21 cellular contexts compared by ENCODE assay signal in the genomic region with DNA sequence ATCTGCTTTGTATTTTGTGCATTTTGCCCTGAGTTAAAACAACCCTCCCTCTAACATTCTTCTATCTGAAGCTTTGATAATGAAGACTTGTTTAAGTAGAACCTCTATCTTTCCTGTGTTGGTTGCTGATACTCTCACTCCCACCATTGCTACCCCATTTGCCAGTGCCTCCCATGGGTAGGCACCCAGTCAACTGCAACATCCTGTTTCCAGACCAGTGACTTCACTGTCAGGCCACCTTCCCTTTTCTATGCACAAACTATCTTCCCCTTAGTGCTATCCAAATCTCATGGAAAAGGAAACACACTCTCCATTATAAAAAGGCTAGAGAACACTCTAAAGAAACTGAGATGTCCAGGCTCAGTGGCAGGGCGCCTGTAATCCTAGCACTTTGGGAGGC. TPM values are rescaled to one million over a fixed set of nuclear protein-coding genes. Genes with fewer than 3 reads are reported as not detected.
A peak's percentile ranks its signal among the peaks of the same experiment; 100 is the strongest.
DNase-seq lines count a peak whose midpoint lies in the region; ATAC-seq, FAIRE-seq and TF ChIP-seq lines count a peak whose summit lies in the region.
"Had no signal": no experiment of that assay in that cellular context is flagged by ENCODE, and none has a peak within 500 bp of the region (broad histone marks: within the 10 kb centered on the region; RNA-seq: fewer than 3 reads in every experiment).

No MANE protein-coding gene starts in this region.

- 64 to 93% (median 77%) methylated on average over 1 of the region's 1 CpG for WGBS in spleen, 5 donors
- WGBS in heart left ventricle, 4 donors = 71 to 87% (median 78%) methylated on average over 1 of the region's 1 CpG

- TF ChIP-seq CTCF in spleen (IDR thresholded peaks at IDR 0.05 in 8 of 11, conservative IDR thresholded peaks at IDR 0.05 in 3 of 11) = no peak
- no peak for TF ChIP-seq CTCF in heart left ventricle (IDR thresholded peaks at IDR 0.05)

- H3K27ac Mint-ChIP-seq in activated T-cell treated with anti-CD3 and anti-CD28 coated beads, Interleukin-2, amount 50 U/mL, for 24 hours = peak overlapping the region; percentile 57
- peak overlapping the region; percentile 58 for H3K27ac Mint-ChIP-seq in activated CD4-positive, alpha-beta memory T cell treated with anti-CD3 and anti-CD28 coated beads for 36 hours

- no peak overlapping the region for H3K4me3 ChIP-seq in spleen
- H3K4me3 ChIP-seq in heart left ventricle = no peak overlapping the region
- H3K4me3 ChIP-seq: dorsolateral prefrontal cortex, esophagus squamous epithelium, heart right ventricle, upper lobe of right lung had no signal

- no peaks in the 10 kb centered on the region for H3K27me3 Mint-ChIP-seq in activated T-cell treated with anti-CD3 and anti-CD28 coated beads, Interleukin-2, amount 50 U/mL, for 24 hours
- no peaks in the 10 kb centered on the region for H3K27me3 Mint-ChIP-seq in activated T-cell treated with anti-CD3 and anti-CD28 coated beads, Interleukin-2, amount 50 U/mL, for 4 hours (ENCODE audit: low read depth)
- H3K27me3 Mint-ChIP-seq in activated CD4-positive, alpha-beta memory T cell treated with anti-CD3 and anti-CD28 coated beads for 36 hours = no peaks in the 10 kb centered on the region

- DNase-seq in activated T-cell treated with anti-CD3 and anti-CD28 coated beads, Interleukin-2, amount 50 U/mL, for 24 hours = no peak
- no peak for DNase-seq in activated T-cell treated with anti-CD3 and anti-CD28 coated beads, Interleukin-2, amount 50 U/mL, for 4 hours
- DNase-seq in GM19239 (ENCODE audit: insufficient read length, low spot score) = no peak
- DNase-seq in activated CD4-positive, alpha-beta memory T cell treated with anti-CD3 and anti-CD28 coated beads for 36 hours = no peak
- DNase-seq in spleen = no peak
- DNase-seq in NOMO-1 treated with dmso at 0.1 percent for 144 hours (lab: John Stamatoyannopoulos, UW; ENCODE audit: unreplicated experiment) = no peak
- DNase-seq in heart left ventricle = no peak
- DNase-seq in stimulated activated CD4-positive, alpha-beta T cell treated with anti-CD3 and anti-CD28 coated beads, Interleukin-2, amount 100 ng/mL, for 24 hours = no peak
- DNase-seq: activated CD4-positive, alpha-beta T cell treated with anti-CD3 and anti-CD28 coated beads, Interleukin-2, amount 50 U/mL, for 48 hours; activated effector memory CD4-positive, alpha-beta T cell treated with anti-CD3 and anti-CD28 coated beads, Interleukin-2, amount 50 U/mL, for 16 hours; brain microvascular endothelial cell; dorsolateral prefrontal cortex; esophagus squamous epithelium; heart right ventricle; NCI-H187 treated with DMSO at 0.1 percent for 48 hours; NCI-H446 treated with DMSO at 0.1 percent for 48 hours; SIG-M5; upper lobe of right lung had no signal

- H3K4me1 ChIP-seq in spleen = peaks cover 12 to 50% (median 23%) of the 10 kb centered on the region in 6 donors
- peaks cover 0 to 14% (median 9%) of the 10 kb centered on the region in 12 donors for H3K4me1 ChIP-seq in heart left ventricle

- H3K9me3 Mint-ChIP-seq in activated T-cell treated with anti-CD3 and anti-CD28 coated beads, Interleukin-2, amount 50 U/mL, for 24 hours = no peaks in the 10 kb centered on the region
- H3K9me3 Mint-ChIP-seq in activated T-cell treated with anti-CD3 and anti-CD28 coated beads, Interleukin-2, amount 50 U/mL, for 4 hours = no peaks in the 10 kb centered on the region
- no peaks in the 10 kb centered on the region for H3K9me3 Mint-ChIP-seq in activated CD4-positive, alpha-beta memory T cell treated with anti-CD3 and anti-CD28 coated beads for 36 hours

- no peak for ATAC-seq in activated T-cell treated with anti-CD3 and anti-CD28 coated beads, Interleukin-2, amount 50 U/mL, for 4 hours
- ATAC-seq in heart left ventricle = no peak
- ATAC-seq: heart right ventricle, sciatic nerve, upper lobe of right lung had no signal

- POLR2A ChIA-PET in activated CD4-positive, alpha-beta memory T cell treated with anti-CD3 and anti-CD28 coated beads for 36 hours (lab: Charles Lee) = no interaction called here

- H3K9me3 ChIP-seq in spleen = no peaks in the 10 kb centered on the region
- no peaks in the 10 kb centered on the region for H3K9me3 ChIP-seq in heart left ventricle
- H3K9me3 ChIP-seq: esophagus squamous epithelium, heart right ventricle, neutrophil, upper lobe of right lung had no signal

- peaks cover 39% of the 10 kb centered on the region for H3K4me1 Mint-ChIP-seq in activated T-cell treated with anti-CD3 and anti-CD28 coated beads, Interleukin-2, amount 50 U/mL, for 24 hours (ENCODE audit: low read depth)
- H3K4me1 Mint-ChIP-seq in activated T-cell treated with anti-CD3 and anti-CD28 coated beads, Interleukin-2, amount 50 U/mL, for 4 hours (ENCODE audit: low read depth) = peaks cover 26% of the 10 kb centered on the region
- H3K4me1 Mint-ChIP-seq in activated CD4-positive, alpha-beta memory T cell treated with anti-CD3 and anti-CD28 coated beads for 36 hours (ENCODE audit: low read depth) = peaks cover 36% of the 10 kb centered on the region

- no peak overlapping the region for H3K4me3 Mint-ChIP-seq in activated T-cell treated with anti-CD3 and anti-CD28 coated beads, Interleukin-2, amount 50 U/mL, for 24 hours
- no peak overlapping the region for H3K4me3 Mint-ChIP-seq in activated T-cell treated with anti-CD3 and anti-CD28 coated beads, Interleukin-2, amount 50 U/mL, for 4 hours
- no peak overlapping the region for H3K4me3 Mint-ChIP-seq in activated CD4-positive, alpha-beta memory T cell treated with anti-CD3 and anti-CD28 coated beads for 36 hours

- intact Hi-C loops in activated CD4-positive, alpha-beta memory T cell treated with anti-CD3 and anti-CD28 coated beads for 36 hours (cut with micrococcal nuclease) = loop anchor here (2.0 kb wide), 1 partner anchor 16 kb away; no protein-coding TSS in a partner anchor
- intact Hi-C loops in spleen (cut with DNase I; ENCODE audit: low total_unique reads) = no loop called here
- intact Hi-C loops in heart left ventricle (cut with DNase I) = loop anchor here in 4 of 10 donors (10.0 kb wide), 3 partner anchors 154 to 336 kb away; no protein-coding TSS in a partner anchor

- peaks cover 0 to 79% (median 65%) of the 10 kb centered on the region in 6 donors for H3K36me3 ChIP-seq in spleen
- peaks cover 0 to 79% (median 75%) of the 10 kb centered on the region in 9 donors for H3K36me3 ChIP-seq in heart left ventricle

- H3K36me3 Mint-ChIP-seq in activated T-cell treated with anti-CD3 and anti-CD28 coated beads, Interleukin-2, amount 50 U/mL, for 24 hours (ENCODE audit: low read depth) = peaks cover 88% of the 10 kb centered on the region
- H3K36me3 Mint-ChIP-seq in activated T-cell treated with anti-CD3 and anti-CD28 coated beads, Interleukin-2, amount 50 U/mL, for 4 hours (ENCODE audit: insufficient read depth) = peaks cover 44% of the 10 kb centered on the region
- peaks cover 44% of the 10 kb centered on the region for H3K36me3 Mint-ChIP-seq in activated CD4-positive, alpha-beta memory T cell treated with anti-CD3 and anti-CD28 coated beads for 36 hours

- FAIRE-seq in GM19239 (lab: Jason Lieb, UNC) = peak; percentile 53
- FAIRE-seq: keratinocyte had no signal

- CTCF ChIA-PET in activated CD4-positive, alpha-beta memory T cell treated with anti-CD3 and anti-CD28 coated beads for 36 hours (lab: Charles Lee) = no interaction called here

- TF ChIP-seq POLR2A in spleen (IDR thresholded peaks at IDR 0.05) (no peak), heart left ventricle (IDR thresholded peaks at IDR 0.05) (no peak)

- no peaks in the 10 kb centered on the region for H3K27me3 ChIP-seq in spleen (replicated peaks in 1 of 7)
- no peaks in the 10 kb centered on the region for H3K27me3 ChIP-seq in heart left ventricle
- H3K27me3 ChIP-seq: brain microvascular endothelial cell, dorsolateral prefrontal cortex, esophagus squamous epithelium, heart right ventricle, neutrophil, upper lobe of right lung had no signal

- H3K27ac ChIP-seq in spleen = peak overlapping the region in 5 of 8 donors; percentile 13 to 74 (median 70)
- no peak overlapping the region for H3K27ac ChIP-seq in heart left ventricle
- H3K27ac ChIP-seq: brain microvascular endothelial cell, dorsolateral prefrontal cortex, esophagus squamous epithelium, neutrophil, upper lobe of right lung had no signal

RNA-seq across cellular contexts. Expression of a gene that starts 5.6 kb away (rescaled TPM):
- total RNA-seq in activated T-cell treated with anti-CD3 and anti-CD28 coated beads, Interleukin-2, amount 50 U/mL, for 4 hours = 100 to 1,000 TPM; 249 to 272 (median 268) TPM
- 100 to 1,000 TPM; 212 to 222 TPM for total RNA-seq in activated CD4-positive, alpha-beta memory T cell treated with anti-CD3 and anti-CD28 coated beads for 36 hours
- total RNA-seq in spleen = 100 to 1,000 TPM in 1 of 7 donors, 10 to 100 TPM in 6; 58.3 to 110 (median 71.5) TPM
- polyA plus RNA-seq in spleen = 10 to 100 TPM; 16.0 to 25.6 (median 22.9) TPM
- total RNA-seq in heart left ventricle = 10 to 100 TPM; 44.2 to 85.3 (median 68.1) TPM
- polyA plus RNA-seq in heart left ventricle = 10 to 100 TPM in 1 of 2 donors, 1 to 10 TPM in 1; 9.0 to 97.5 TPM

RNA-seq across cellular contexts. Expression of a gene that starts 26.0 kb away (rescaled TPM):
- 10 to 100 TPM; 70.0 to 79.9 (median 73.6) TPM for total RNA-seq in activated T-cell treated with anti-CD3 and anti-CD28 coated beads, Interleukin-2, amount 50 U/mL, for 4 hours
- 10 to 100 TPM; 45.6 to 47.1 TPM for total RNA-seq in activated CD4-positive, alpha-beta memory T cell treated with anti-CD3 and anti-CD28 coated beads for 36 hours
- total RNA-seq in spleen = 10 to 100 TPM; 37.0 to 70.6 (median 43.4) TPM
- 10 to 100 TPM; 29.9 to 38.2 (median 34.2) TPM for polyA plus RNA-seq in spleen
- 10 to 100 TPM in 8 of 9 donors, 1 to 10 TPM in 1; 8.1 to 25.6 (median 18.1) TPM for total RNA-seq in heart left ventricle
- polyA plus RNA-seq in heart left ventricle = 10 to 100 TPM; 11.7 to 13.5 TPM

RNA-seq across cellular contexts. Expression of a gene that starts 26.6 kb away (rescaled TPM):
- 10 to 100 TPM; 13.7 to 17.7 (median 15.6) TPM for total RNA-seq in activated T-cell treated with anti-CD3 and anti-CD28 coated beads, Interleukin-2, amount 50 U/mL, for 4 hours
- total RNA-seq in activated CD4-positive, alpha-beta memory T cell treated with anti-CD3 and anti-CD28 coated beads for 36 hours = 10 to 100 TPM; 21.8 to 23.5 TPM
- 10 to 100 TPM in 2 of 7 donors, 1 to 10 TPM in 5; 5.4 to 15.8 (median 6.9) TPM for total RNA-seq in spleen
- polyA plus RNA-seq in spleen = 1 to 10 TPM; 1.7 to 2.1 (median 2.0) TPM
- total RNA-seq in heart left ventricle = 1 to 10 TPM; 1.2 to 5.8 (median 3.1) TPM
- polyA plus RNA-seq in heart left ventricle = 1 to 10 TPM; 1.1 to 1.6 TPM

Comparison
In these comparisons a context has a peak if more than half of its experiments do, and no peak if none do; other contexts are left out.
1. H3K27ac ChIP-seq: peak in spleen (5 of 8); none in heart left ventricle (0 of 12).